18 cellular contexts compared by ENCODE assay signal in the genomic region with DNA sequence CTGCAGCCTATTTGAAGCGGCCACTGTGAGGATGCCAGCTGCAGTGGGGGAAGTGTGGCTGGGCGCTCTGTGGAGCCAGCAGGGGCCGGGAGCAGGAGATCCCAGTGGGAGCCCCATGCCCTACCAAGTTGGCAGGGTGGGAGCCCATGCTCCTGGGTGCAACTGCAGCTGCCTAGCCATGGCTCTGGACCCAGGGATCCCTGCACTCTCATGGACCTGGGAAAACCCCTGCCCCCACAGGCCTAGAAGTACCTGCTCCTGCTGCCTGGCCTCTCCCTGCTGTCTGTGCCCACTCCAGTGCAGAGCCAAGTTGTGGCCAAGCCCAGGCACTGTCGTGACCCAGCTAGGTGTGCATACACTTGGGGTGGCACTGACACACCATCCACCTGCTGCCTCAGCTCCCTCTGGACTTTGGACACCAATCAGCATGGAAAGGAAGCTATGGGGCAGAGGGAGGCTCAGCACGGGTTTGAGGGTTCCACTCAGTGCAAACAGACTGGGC. TPM values are rescaled to one million over a fixed set of nuclear protein-coding genes. Genes with fewer than 3 reads are reported as not detected.
DNase-seq lines count a peak whose midpoint lies in the region; ATAC-seq, FAIRE-seq and TF ChIP-seq lines count a peak whose summit lies in the region.
"Had no signal": no experiment of that assay in that cellular context is flagged by ENCODE, and none has a peak within 500 bp of the region (broad histone marks: within the 10 kb centered on the region; RNA-seq: fewer than 3 reads in every experiment).

No MANE protein-coding gene starts in this region.

- H2BK5ac ChIP-seq in neuronal stem cell (ENCODE audit: low read length): no peak overlapping the region

- no peak overlapping the region for H4K91ac ChIP-seq in neuronal stem cell (ENCODE audit: low read depth, low read length, poor library complexity)

- no peak for TF ChIP-seq CTCF in RWPE2 (IDR thresholded peaks at IDR 0.05; ENCODE audit: poor library complexity, severe bottlenecking)
- TF ChIP-seq CTCF in bronchial epithelial cell (IDR thresholded peaks at IDR 0.05; ENCODE audit: insufficient read depth, low read length, severe bottlenecking): no peak

- H2BK12ac ChIP-seq in neuronal stem cell (ENCODE audit: low read length): no peak overlapping the region

- H3K9ac ChIP-seq in neuronal stem cell (ENCODE audit: low read depth, low read length, poor library complexity): no peak overlapping the region

- H3K79me1 ChIP-seq in neuronal stem cell (ENCODE audit: low read depth, low read length): no peaks in the 10 kb centered on the region

- H3K9me3 ChIP-seq in RWPE2 (ENCODE audit: severe bottlenecking) (no peaks in the 10 kb centered on the region), neuronal stem cell (replicated peaks in 1 of 2; ENCODE audit: control insufficient read depth in 2 of 2, insufficient read depth in 1 of 2, low read depth in 1 of 2, low read length in 2 of 2) (no peaks in the 10 kb centered on the region)
- H3K9me3 ChIP-seq: BE2C had no signal

- H3K4ac ChIP-seq in neuronal stem cell (ENCODE audit: low read length): no peak overlapping the region

- WGBS in neuronal stem cell (ENCODE audit: extremely low coverage in 2 of 2, insufficient read length in 2 of 2, insufficient replicate concordance in 1 of 2), 2 donors: no CpG with 5 or more reads among the region's 5 CpGs

- FAIRE-seq in bronchial epithelial cell (lab: Jason Lieb, UNC): peak; percentile 13
- FAIRE-seq: A204.1, HepG2 had no signal

- H2BK15ac ChIP-seq in neuronal stem cell (ENCODE audit: low read length): no peak overlapping the region

- no peak overlapping the region for H3K18ac ChIP-seq in neuronal stem cell (ENCODE audit: low read length)

- H3K4me3 ChIP-seq in RWPE2 (ENCODE audit: severe bottlenecking): no peak overlapping the region
- no peak overlapping the region for H3K4me3 ChIP-seq in bronchial epithelial cell (ENCODE audit: low read depth, low read length)
- H3K4me3 ChIP-seq in neuronal stem cell (ENCODE audit: low read length in 2 of 2): peak overlapping the region in 1 of 2 donors; percentile 37

- H2AK5ac ChIP-seq in neuronal stem cell (ENCODE audit: low read depth, low read length): no peak overlapping the region

- H2BK120ac ChIP-seq in neuronal stem cell (ENCODE audit: low read depth, low read length): no peak overlapping the region

- ATAC-seq in RWPE2 (ENCODE audit: low read depth) (no peak), HG03159 (IDR thresholded peaks at IDR 0.05; ENCODE audit: unreplicated experiment) (no peak)
- ATAC-seq: HepG2 had no signal

- H3K27me3 ChIP-seq in RWPE2 (ENCODE audit: insufficient read depth, poor library complexity, severe bottlenecking) (no peaks in the 10 kb centered on the region), bronchial epithelial cell (ENCODE audit: control insufficient read depth, insufficient read depth, low read length) (no peaks in the 10 kb centered on the region), neuronal stem cell (ENCODE audit: control insufficient read depth in 3 of 3, insufficient read depth in 3 of 3, low read depth in 1 of 3, low read length in 3 of 3) (no peaks in the 10 kb centered on the region)

- H3K4me2 ChIP-seq in neuronal stem cell (ENCODE audit: insufficient read depth, low read length, poor library complexity, severe bottlenecking): no peak overlapping the region

- no peak overlapping the region for H4K8ac ChIP-seq in neuronal stem cell (ENCODE audit: low read depth, low read length)

- no peak overlapping the region for H3K14ac ChIP-seq in neuronal stem cell (ENCODE audit: low read length)

- H3K4me1 ChIP-seq in RWPE2 (ENCODE audit: insufficient read depth, poor library complexity, severe bottlenecking) (peaks cover 16% of the 10 kb centered on the region), neuronal stem cell (ENCODE audit: control insufficient read depth in 2 of 2, insufficient read depth in 1 of 2, low read depth in 1 of 2, low read length in 2 of 2) (peaks cover 0 to 5% of the 10 kb centered on the region in 2 donors)
- H3K4me1 ChIP-seq: BE2C had no signal

- DNase-seq in RWPE2 (ENCODE audit: low spot score) (no peak), bronchial epithelial cell (ENCODE audit: low read depth) (no peak), neuronal stem cell (ENCODE audit: low spot score) (no peak), EL (no peak), DMS79 (lab: John Stamatoyannopoulos, UW) (no peak)
- DNase-seq: ACHN; BE2C; C1 segment of cervical spinal cord; CD4-positive, CD25-positive, alpha-beta regulatory T cell; CD8-positive, alpha-beta memory T cell; COR-L47; DMS 273 treated with DMSO at 0.1 percent for 48 hours; GDM1; GOT3; H9 had no signal

- H3K36me3 ChIP-seq in RWPE2 (ENCODE audit: low read depth): no peaks in the 10 kb centered on the region
- H3K36me3 ChIP-seq in bronchial epithelial cell (ENCODE audit: control insufficient read depth, insufficient read depth, low read length): no peaks in the 10 kb centered on the region
- H3K36me3 ChIP-seq in neuronal stem cell (replicated peaks in 1 of 2; ENCODE audit: control insufficient read depth in 2 of 2, insufficient read depth in 2 of 2, low read length in 2 of 2): no peaks in the 10 kb centered on the region
- H3K36me3 ChIP-seq: BE2C had no signal

- H2AFZ ChIP-seq in neuronal stem cell (ENCODE audit: low read length): no peak overlapping the region

- H3K27ac ChIP-seq in RWPE2 (ENCODE audit: poor library complexity, severe bottlenecking) (peak overlapping the region; percentile 71), neuronal stem cell (replicated peaks; ENCODE audit: low read length) (no peak overlapping the region)

- H3K23ac ChIP-seq in neuronal stem cell (ENCODE audit: low read depth, low read length, poor library complexity): peak overlapping the region; percentile 45

RNA-seq across cellular contexts. Expression of gene LIG4, which starts 20.9 kb away (rescaled TPM):
- total RNA-seq in bronchial epithelial cell: 10.5 and 17.0 TPM in 2 replicates
- 8.0 TPM for polyA plus RNA-seq in neuronal stem cell (2013, experiment 1 of 2)
- 8.0 TPM for polyA plus RNA-seq in neuronal stem cell (2013, experiment 2 of 2)

RNA-seq across cellular contexts. Expression of gene ABHD13, which starts 23.7 kb away (rescaled TPM):
- total RNA-seq in bronchial epithelial cell: 4.7 and 6.0 TPM in 2 replicates
- polyA plus RNA-seq in neuronal stem cell (2013, experiment 1 of 2): 7.2 TPM
- polyA plus RNA-seq in neuronal stem cell (2013, experiment 2 of 2): 7.4 TPM
